11 cellular contexts compared by ENCODE assay signal in the genomic region with DNA sequence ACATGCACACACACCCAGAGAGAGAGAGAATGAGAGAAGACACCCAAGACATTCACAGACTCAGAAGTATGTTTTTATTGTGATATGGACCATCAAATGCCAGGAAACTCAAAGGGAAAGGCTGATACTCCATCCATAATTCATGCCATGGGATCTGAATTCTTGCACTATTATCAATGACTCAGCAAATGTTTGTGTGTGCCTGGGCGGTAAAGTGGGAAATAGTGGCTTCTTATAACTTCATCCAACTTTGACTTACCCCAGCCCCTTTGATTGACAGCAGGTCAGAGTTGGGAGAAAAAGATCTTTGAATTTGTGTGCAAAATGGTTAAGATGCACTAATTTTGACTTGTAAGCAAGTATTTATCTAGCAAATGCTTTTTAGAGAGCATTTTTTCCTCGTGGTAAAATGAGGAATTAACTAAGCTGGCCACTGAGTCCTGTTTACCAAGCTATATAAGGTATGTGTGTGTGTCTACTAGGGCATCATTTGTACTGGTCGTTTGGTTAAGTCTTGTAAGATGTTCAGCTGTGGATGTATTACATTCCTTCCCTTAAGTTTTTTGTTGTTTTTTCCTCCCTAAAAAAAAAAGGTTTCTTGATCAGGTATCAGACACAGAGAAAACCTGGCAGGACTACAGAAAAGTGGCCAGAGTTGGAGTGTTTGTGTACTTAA. TPM values are rescaled to one million over a fixed set of nuclear protein-coding genes. Genes with fewer than 3 reads are reported as not detected.
DNase-seq lines count a peak whose midpoint lies in the region; ATAC-seq and TF ChIP-seq lines count a peak whose summit lies in the region.
"Had no signal": no experiment of that assay in that cellular context is flagged by ENCODE, and none has a peak within 500 bp of the region (broad histone marks: within the 10 kb centered on the region; RNA-seq: fewer than 3 reads in every experiment).

No MANE protein-coding gene starts in this region.

- intact Hi-C loops in CD8-positive, alpha-beta T cell (cut with DNase I, micrococcal nuclease), result no loop called here

- H3K36me3 Mint-ChIP-seq in CD8-positive, alpha-beta T cell, result no peaks in the 10 kb centered on the region

- DNase-seq in EL (peak; percentile 60), SJSA1 (ENCODE audit: low read depth in 1 of 2, low spot score in 2 of 2) (peak in 1 of 2 experiments; percentile 64), pulmonary artery endothelial cell (ENCODE audit: low read depth, low spot score) (peak; percentile 40), COLO668 (lab: John Stamatoyannopoulos, UW; ENCODE audit: unreplicated experiment) (no peak)
- no peak for DNase-seq in CD8-positive, alpha-beta T cell
- DNase-seq: NCI-H1694 had no signal

- H3K9me3 ChIP-seq in SJSA1 (replicated peaks), result no peaks in the 10 kb centered on the region
- H3K9me3 ChIP-seq in gastroesophageal sphincter, result no peaks in the 10 kb centered on the region
- H3K9me3 ChIP-seq in CD8-positive, alpha-beta T cell (ENCODE audit: low read length), result no peaks in the 10 kb centered on the region
- H3K9me3 ChIP-seq: suprapubic skin had no signal

- H3K4me1 ChIP-seq in SJSA1 (replicated peaks), result peaks cover 45% of the 10 kb centered on the region
- peaks cover 8 to 50% (median 22%) of the 10 kb centered on the region in 3 donors for H3K4me1 ChIP-seq in gastroesophageal sphincter
- H3K4me1 ChIP-seq in CD8-positive, alpha-beta T cell (ENCODE audit: insufficient read depth, low read length), result peaks cover 3% of the 10 kb centered on the region

- H3K27ac Mint-ChIP-seq in CD8-positive, alpha-beta T cell, result no peak overlapping the region

- H3K4me3 ChIP-seq in SJSA1, result no peak overlapping the region
- H3K4me3 ChIP-seq in gastroesophageal sphincter, result peak overlapping the region; percentile 13 to 25
- H3K4me3 ChIP-seq in CD8-positive, alpha-beta T cell (ENCODE audit: low read depth, low read length), result no peak overlapping the region
- H3K4me3 ChIP-seq: lung, suprapubic skin had no signal

- H3K27me3 ChIP-seq in SJSA1 (replicated peaks) (no peaks in the 10 kb centered on the region; the same call in 1 of the 2 replicates), gastroesophageal sphincter (no peaks in the 10 kb centered on the region)
- peaks cover 11% of the 10 kb centered on the region for H3K27me3 ChIP-seq in CD8-positive, alpha-beta T cell (ENCODE audit: insufficient read depth, low read length)
- H3K27me3 ChIP-seq: suprapubic skin had no signal

- ATAC-seq in gastroesophageal sphincter (no peak), GM19452 (IDR thresholded peaks at IDR 0.05; ENCODE audit: unreplicated experiment) (no peak), GM19023 (IDR thresholded peaks at IDR 0.05; ENCODE audit: unreplicated experiment) (no peak)
- no peak for ATAC-seq in CD8-positive, alpha-beta T cell

- POLR2A ChIA-PET in CD8-positive, alpha-beta T cell (lab: Charles Lee), result no interaction called here

- 21 to 22% methylated on average over 3 of the region's 3 CpGs for WGBS in gastroesophageal sphincter (ENCODE audit: low coverage in 1 of 2), 2 donors

- no peak for TF ChIP-seq EP300 in gastroesophageal sphincter (IDR thresholded peaks at IDR 0.05)

- H3K36me3 ChIP-seq in SJSA1, result peaks cover 19% of the 10 kb centered on the region
- H3K36me3 ChIP-seq in gastroesophageal sphincter, result peaks cover 0 to 6% of the 10 kb centered on the region in 2 donors
- no peaks in the 10 kb centered on the region for H3K36me3 ChIP-seq in CD8-positive, alpha-beta T cell (ENCODE audit: insufficient read depth, low read length)
- H3K36me3 ChIP-seq: suprapubic skin had no signal

- no peaks in the 10 kb centered on the region for H3K9me3 Mint-ChIP-seq in CD8-positive, alpha-beta T cell

- no peak overlapping the region for H3K4me3 Mint-ChIP-seq in CD8-positive, alpha-beta T cell

- H3K27ac ChIP-seq in SJSA1, result peak overlapping the region; percentile 89
- peak overlapping the region; percentile 40 to 99 (median 90) for H3K27ac ChIP-seq in gastroesophageal sphincter
- no peak overlapping the region for H3K27ac ChIP-seq in CD8-positive, alpha-beta T cell (ENCODE audit: low read depth, low read length)
- H3K27ac ChIP-seq: suprapubic skin had no signal

- peaks cover 36% of the 10 kb centered on the region for H3K27me3 Mint-ChIP-seq in CD8-positive, alpha-beta T cell (ENCODE audit: low read depth)

- CTCF ChIA-PET in CD8-positive, alpha-beta T cell (lab: Charles Lee), result no interaction called here

- peak in 1 of 4 experiments; percentile 5 for TF ChIP-seq CTCF in gastroesophageal sphincter (IDR thresholded peaks at IDR 0.05)
- no peak for TF ChIP-seq CTCF in CD8-positive, alpha-beta T cell (IDR thresholded peaks at IDR 0.05)

- peaks cover 11% of the 10 kb centered on the region for H3K4me1 Mint-ChIP-seq in CD8-positive, alpha-beta T cell (ENCODE audit: low read depth)

- TF ChIP-seq POLR2A in gastroesophageal sphincter (IDR thresholded peaks at IDR 0.05), result no peak

RNA-seq across cellular contexts. Expression of a gene that starts 3.1 kb away (rescaled TPM):
- 292 and 364 TPM in 2 replicates for total RNA-seq in SJSA1 (2014; rRNA removed; shearing (Covaris generic))
- total RNA-seq in gastroesophageal sphincter (100 to 1,000 TPM; 122 to 691 (median 363) TPM), pulmonary artery endothelial cell (642 and 861 TPM in 2 replicates)
- total RNA-seq in CD8-positive, alpha-beta T cell, result under 1 TPM in 1 of 2 experiments, not detected in 1; 0.14 TPM

Comparison
In these comparisons a context has a peak if more than half of its experiments do, and no peak if none do; other contexts are left out.
1. DNase-seq: peak in EL (single experiment) and pulmonary artery endothelial cell (single experiment); none in COLO668 (single experiment) and CD8-positive, alpha-beta T cell (0 of 7).
2. H3K4me3 ChIP-seq: peak in gastroesophageal sphincter (2 of 2); none in SJSA1 (single experiment) and CD8-positive, alpha-beta T cell (single experiment).
3. RNA of a gene that starts 3.1 kb away (total RNA-seq): 642 to 861 TPM in pulmonary artery endothelial cell, 122 to 691 TPM in gastroesophageal sphincter and 292 to 364 TPM in SJSA1; 0.14 TPM in CD8-positive, alpha-beta T cell; every median in the first group is over 100 times any median in the second.